ENCODE assay signal across 8 cellular contexts in genomic region chr2:126776255-126776654, GRCh38.
DNase-seq lines count a peak whose midpoint lies in the region; ATAC-seq lines count a peak whose summit lies in the region.
"Had no signal": no experiment of that assay in that cellular context is flagged by ENCODE, and none has a peak within 500 bp of the region (broad histone marks: within the 10 kb centered on the region; RNA-seq: fewer than 3 reads in every experiment).

No MANE protein-coding gene starts in this region.

- peak overlapping the region; percentile 69 for H3K4me3 Mint-ChIP-seq in stimulated activated memory B cell treated with anti-CD40 and anti-IgM and Interleukin-4, amounts not matched to agents 10 μg/mL and 1 μg/mL and 100 μg/mL, for 72 hours

- H3K4me1 Mint-ChIP-seq in stimulated activated memory B cell treated with anti-CD40 and anti-IgM and Interleukin-4, amounts not matched to agents 10 μg/mL and 1 μg/mL and 100 μg/mL, for 72 hours: peaks cover 20% of the 10 kb centered on the region

- no peaks in the 10 kb centered on the region for H3K36me3 Mint-ChIP-seq in stimulated activated memory B cell treated with anti-CD40 and anti-IgM and Interleukin-4, amounts not matched to agents 10 μg/mL and 1 μg/mL and 100 μg/mL, for 72 hours

- ATAC-seq in GM21367 (IDR thresholded peaks at IDR 0.05; ENCODE audit: unreplicated experiment): peak; percentile 3
- no peak for ATAC-seq in stimulated activated memory B cell treated with anti-CD40 and anti-IgM and Interleukin-4, amounts not matched to agents 10 μg/mL and 1 μg/mL and 100 μg/mL, for 72 hours

- H3K36me3 ChIP-seq in SK-N-MC (ENCODE audit: insufficient read depth, low read length): no peaks in the 10 kb centered on the region
- H3K36me3 ChIP-seq: neutrophil had no signal

- H3K9ac ChIP-seq in SK-N-MC (ENCODE audit: insufficient read length): no peak overlapping the region

- no peak for DNase-seq in SK-N-MC (ENCODE audit: low read depth, low spot score)
- no peak for DNase-seq in NCI-H187 treated with DMSO at 0.1 percent for 48 hours (lab: John Stamatoyannopoulos, UW)
- DNase-seq in dedifferentiated amniotic fluid mesenchymal stem cell (ENCODE audit: extremely low spot score): no peak
- DNase-seq in NCI-H226: no peak

- peaks cover 50% of the 10 kb centered on the region for H3K27me3 Mint-ChIP-seq in stimulated activated memory B cell treated with anti-CD40 and anti-IgM and Interleukin-4, amounts not matched to agents 10 μg/mL and 1 μg/mL and 100 μg/mL, for 72 hours

- H3K27ac ChIP-seq in SK-N-MC: no peak overlapping the region
- H3K27ac ChIP-seq: neutrophil had no signal

- H3K9me3 Mint-ChIP-seq in stimulated activated memory B cell treated with anti-CD40 and anti-IgM and Interleukin-4, amounts not matched to agents 10 μg/mL and 1 μg/mL and 100 μg/mL, for 72 hours: no peaks in the 10 kb centered on the region

- no peaks in the 10 kb centered on the region for H3K9me3 ChIP-seq in SK-N-MC (ENCODE audit: low read depth, low read length)
- H3K9me3 ChIP-seq: neutrophil had no signal

- peak overlapping the region; percentile 45 for H3K27ac Mint-ChIP-seq in stimulated activated memory B cell treated with anti-CD40 and anti-IgM and Interleukin-4, amounts not matched to agents 10 μg/mL and 1 μg/mL and 100 μg/mL, for 72 hours

- H3K4me3 ChIP-seq in SK-N-MC: peak overlapping the region; percentile 80; the same call in 1 of the 2 replicates
- peak overlapping the region; percentile 35 for H3K4me3 ChIP-seq in iPS-11a (ENCODE audit: low read depth, low read length)
